ENCODE assay signal across 1 cellular context in genomic region chr12:59113831-59114273, GRCh38.
A peak's percentile ranks its signal among the peaks of the same experiment; 100 is the strongest.
TF ChIP-seq lines count a peak whose summit lies in the region.

No MANE protein-coding gene starts in this region.

TF ChIP-seq in GM12878, 131 proteins besides CTCF, POLR2A, EP300 and RAD21:
- TF ChIP-seq NKRF (conservative IDR thresholded peaks at IDR 0.05) (no peak), BMI1 (IDR thresholded peaks at IDR 0.05; ENCODE audit: borderline replicate concordance) (no peak), ZBTB11 (CRISPR knock-in tag; IDR thresholded peaks at IDR 0.05) (no peak), PAX8 (IDR thresholded peaks at IDR 0.05) (no peak), NRF1 (conservative IDR thresholded peaks at IDR 0.05; ENCODE audit: low read depth, low read length) (no peak), SPI1 (IDR thresholded peaks at IDR 0.05; ENCODE audit: borderline replicate concordance, insufficient read depth, low read depth, low read length) (no peak), HDAC6 (IDR thresholded peaks at IDR 0.05; ENCODE audit: unreplicated experiment) (no peak), ZBTB4 (CRISPR knock-in tag; IDR thresholded peaks at IDR 0.05) (no peak), YY1 (IDR thresholded peaks at IDR 0.05; ENCODE audit: low read depth, low read length) (peak; percentile 64), SMC3 (IDR thresholded peaks at IDR 0.05; ENCODE audit: borderline replicate concordance, low read length) (peak; percentile 76)
